In the genomic region with DNA sequence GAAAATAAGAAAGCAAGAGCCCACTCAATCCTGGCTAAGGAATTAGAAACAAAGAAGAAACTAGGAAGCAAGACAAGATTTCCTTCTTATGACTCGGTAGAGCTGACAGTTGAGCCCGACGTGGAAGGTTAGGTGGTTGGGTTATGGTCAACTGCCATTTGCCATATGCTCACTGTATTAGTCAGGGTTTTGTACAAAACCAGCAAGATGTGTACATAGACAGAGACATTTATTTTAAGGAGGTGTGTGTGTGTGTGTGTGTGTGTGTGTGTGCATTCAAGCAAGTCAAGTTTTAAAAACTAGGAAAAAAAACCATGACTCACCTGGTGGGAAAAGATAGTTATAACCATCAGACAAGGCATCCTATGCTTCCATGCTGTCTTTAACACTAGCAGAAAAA, we compare ENCODE assay signal across 17 cellular contexts.
DNase-seq lines count a peak whose midpoint lies in the region; ATAC-seq, FAIRE-seq and TF ChIP-seq lines count a peak whose summit lies in the region.
"Had no signal": no experiment of that assay in that cellular context is flagged by ENCODE, and none has a peak within 500 bp of the region (broad histone marks: within the 10 kb centered on the region; RNA-seq: fewer than 3 reads in every experiment).

No MANE protein-coding gene starts in this region.

- no peak overlapping the region for H3K27ac Mint-ChIP-seq in T-helper 17 cell
- H3K27ac Mint-ChIP-seq: CD4-positive, alpha-beta memory T cell; GM23338; HFFc6 had no signal

- H3K14ac ChIP-seq in H1 (ENCODE audit: insufficient read length) = no peak overlapping the region

- FAIRE-seq in H1 (lab: Jason Lieb, UNC) = no peak
- FAIRE-seq: G401.6, GM19239, H54 had no signal

- H3K27ac ChIP-seq in H1 (ENCODE audit: low read depth, low read length) (no peak overlapping the region), testis (no peak overlapping the region)

- H3K79me1 ChIP-seq in H1 (ENCODE audit: low read depth, low read length) = no peaks in the 10 kb centered on the region

- no peak overlapping the region for H3K4ac ChIP-seq in H1 (replicated peaks; ENCODE audit: insufficient read length, low read depth, low read length)

- H4K8ac ChIP-seq in H1 (ENCODE audit: extremely low read depth, insufficient read depth, low read length) = no peak overlapping the region

- no peak overlapping the region for H3K4me3 ChIP-seq in H1 (ENCODE audit: extremely low read depth in 1 of 4, insufficient read depth in 2 of 4, low read depth in 3 of 4, low read length in 4 of 4)
- no peak overlapping the region for H3K4me3 ChIP-seq in testis
- H3K4me3 ChIP-seq: GM23338, HAP-1 had no signal

- H3K4me2 ChIP-seq in H1 (ENCODE audit: insufficient read depth in 1 of 2, low read depth in 2 of 2, low read length in 2 of 2) = no peak overlapping the region
- H3K4me2 ChIP-seq: GM23338 had no signal

- intact Hi-C loops in testis (cut with DNase I; ENCODE audit: low total_unique reads) = no loop called here

- H3K56ac ChIP-seq in H1 (replicated peaks; ENCODE audit: insufficient read length, low read depth, low read length) = no peak overlapping the region

- TF ChIP-seq RAD21 in H1 (IDR thresholded peaks at IDR 0.05 in 1 of 2, conservative IDR thresholded peaks at IDR 0.05 in 1 of 2; ENCODE audit: low read depth in 2 of 2, low read length in 2 of 2) = no peak

- H3K23me2 ChIP-seq in H1 (ENCODE audit: low read depth, low read length) = no peaks in the 10 kb centered on the region

- peak; percentile 6 for DNase-seq in HK-2 (ENCODE audit: unreplicated experiment)
- DNase-seq in H1 (ENCODE audit: low read depth in 1 of 2, low spot score in 2 of 2) = no peak
- DNase-seq in kidney tubule cell (ENCODE audit: low spot score) = peak; percentile 58
- DNase-seq in activated T-cell treated with anti-CD3 and anti-CD28 coated beads for 4 hours = no peak
- DNase-seq in testis = no peak
- no peak for DNase-seq in T-helper 17 cell
- DNase-seq: C1 segment of cervical spinal cord; CD4-positive, alpha-beta memory T cell; COR-L47; DMS153; DND-41; HFFc6 had no signal

- H2BK20ac ChIP-seq in H1 (ENCODE audit: low read length) = peak overlapping the region; percentile 64; the same call in 1 of the 2 replicates

- H3K9me3 ChIP-seq in H1 (ENCODE audit: insufficient read depth in 2 of 2, low read depth in 1 of 2, low read length in 1 of 2) = no peaks in the 10 kb centered on the region
- H3K9me3 ChIP-seq in testis = no peaks in the 10 kb centered on the region
- H3K9me3 ChIP-seq in T-helper 17 cell (ENCODE audit: control insufficient read depth, low read length, poor library complexity, severe bottlenecking) = no peaks in the 10 kb centered on the region
- H3K9me3 ChIP-seq: HAP-1 had no signal

- no peak for TF ChIP-seq EP300 in H1 (IDR thresholded peaks at IDR 0.05; ENCODE audit: borderline replicate concordance in 1 of 2, low read depth in 2 of 2, low read length in 2 of 2)

- peaks cover 28% of the 10 kb centered on the region for H3K27me3 Mint-ChIP-seq in T-helper 17 cell

- TF ChIP-seq POLR2A in H1 (IDR thresholded peaks at IDR 0.05; ENCODE audit: control extremely low read depth in 1 of 2, low read depth in 2 of 2, low read length in 2 of 2) = no peak
- no peak for TF ChIP-seq POLR2A in testis (IDR thresholded peaks at IDR 0.05)

- no peaks in the 10 kb centered on the region for H4K20me1 ChIP-seq in H1 (replicated peaks in 1 of 2; ENCODE audit: control insufficient read depth in 1 of 2, insufficient read depth in 2 of 2, low read length in 2 of 2)

- TF ChIP-seq CTCF in H1 (IDR thresholded peaks at IDR 0.05; ENCODE audit: control extremely low read depth in 1 of 3, insufficient read depth in 1 of 3, low read depth in 1 of 3, low read length in 3 of 3) (no peak), testis (IDR thresholded peaks at IDR 0.05) (no peak)

- H2BK120ac ChIP-seq in H1 (replicated peaks; ENCODE audit: low read depth, low read length) = no peak overlapping the region

- H2AFZ ChIP-seq in H1 (ENCODE audit: low read length) = no peak overlapping the region
- H2AFZ ChIP-seq: GM23338 had no signal

- no peak overlapping the region for H2BK15ac ChIP-seq in H1 (ENCODE audit: low read length)

- peaks cover 2 to 15% (median 6%) of the 10 kb centered on the region in 4 experiments; a peak in 4 of 7 replicates for H3K4me1 ChIP-seq in H1 (replicated peaks in 1 of 4; ENCODE audit: control insufficient read depth in 3 of 4, insufficient read depth in 4 of 4, low read length in 3 of 4)
- no peaks in the 10 kb centered on the region for H3K4me1 ChIP-seq in testis

- ATAC-seq in T-helper 17 cell = no peak
- ATAC-seq: GM23338 had no signal

- no peak overlapping the region for H3K23ac ChIP-seq in H1 (ENCODE audit: insufficient read length)

- no peak overlapping the region for H3K4me3 Mint-ChIP-seq in T-helper 17 cell
- H3K4me3 Mint-ChIP-seq: CD4-positive, alpha-beta memory T cell; GM23338; HFFc6 had no signal

- peak overlapping the region; percentile 38; the same call in 1 of the 2 replicates for H3K18ac ChIP-seq in H1 (ENCODE audit: extremely low read depth, low read length)

- H3K36me3 ChIP-seq in H1 (ENCODE audit: control insufficient read depth in 2 of 4, insufficient read depth in 4 of 4, low read length in 3 of 4) = no peaks in the 10 kb centered on the region
- no peaks in the 10 kb centered on the region for H3K36me3 ChIP-seq in testis (ENCODE audit: low read depth, missing control alignments)
- H3K36me3 ChIP-seq: HAP-1 had no signal

- no peak overlapping the region for H4K5ac ChIP-seq in H1 (ENCODE audit: insufficient read length, low read depth, low read length)

- H3K4me1 Mint-ChIP-seq in T-helper 17 cell = no peaks in the 10 kb centered on the region
- H3K4me1 Mint-ChIP-seq: CD4-positive, alpha-beta memory T cell had no signal

- H3K36me3 Mint-ChIP-seq in T-helper 17 cell (ENCODE audit: low read depth) = no peaks in the 10 kb centered on the region
- H3K36me3 Mint-ChIP-seq: CD4-positive, alpha-beta memory T cell had no signal

- H3K9ac ChIP-seq in H1 (replicated peaks in 1 of 4; ENCODE audit: extremely low read depth in 1 of 4, low read depth in 3 of 4, low read length in 3 of 4) = no peak overlapping the region

- no peak overlapping the region for H2BK5ac ChIP-seq in H1 (ENCODE audit: low read depth, low read length)

- CTCF ChIA-PET in H1 (lab: Charles Lee; ENCODE audit: partially characterized antibody) = no interaction called here

- POLR2A ChIA-PET in H1 (lab: Charles Lee; ENCODE audit: partially characterized antibody) = no interaction called here

- H2AK5ac ChIP-seq in H1 (ENCODE audit: low read depth, low read length) = no peak overlapping the region

- H3K27me3 ChIP-seq in H1 (replicated peaks in 1 of 4; ENCODE audit: control insufficient read depth in 3 of 4, extremely low read depth in 1 of 4, insufficient read depth in 3 of 4, low read length in 3 of 4) (no peaks in the 10 kb centered on the region), testis (no peaks in the 10 kb centered on the region)

- H4K91ac ChIP-seq in H1 (replicated peaks; ENCODE audit: insufficient read length, low read length) = peak overlapping the region; percentile 76

- H3K79me2 ChIP-seq in H1 (ENCODE audit: control insufficient read depth in 1 of 2, insufficient read depth in 2 of 2, low read length in 2 of 2) = no peaks in the 10 kb centered on the region

- no peak overlapping the region for H2BK12ac ChIP-seq in H1 (ENCODE audit: low read depth, low read length)

- 81% methylated on average over 3 of the region's 3 CpGs; no CpG with 5 or more reads in 1 of the 2 experiments for whole genome bisulfite sequencing in H1 (ENCODE audit: extremely low coverage in 1 of 2, insufficient coverage in 1 of 2, insufficient read length in 1 of 2, insufficient replicate concordance in 2 of 2, low coverage in 1 of 2, low lambda C conversion rate in 2 of 2, missing lambda C conversion rate in 1 of 2), 2 experiments
- WGBS in testis, 2 donors = 86 to 89% methylated on average over 3 of the region's 3 CpGs

TF ChIP-seq in H1, 55 proteins besides CTCF, POLR2A, EP300 and RAD21 (continues in another document):
- TF ChIP-seq POU5F1 (IDR thresholded peaks at IDR 0.05; ENCODE audit: low read depth, low read length) (no peak), CEBPB (IDR thresholded peaks at IDR 0.05; ENCODE audit: low read depth, low read length) (no peak), NANOG (IDR thresholded peaks at IDR 0.05; ENCODE audit: insufficient read depth, low read depth, low read length, poor library complexity, severe bottlenecking) (no peak), SP2 (IDR thresholded peaks at IDR 0.05; ENCODE audit: low read length) (no peak)
- TF ChIP-seq, protein P1, sequence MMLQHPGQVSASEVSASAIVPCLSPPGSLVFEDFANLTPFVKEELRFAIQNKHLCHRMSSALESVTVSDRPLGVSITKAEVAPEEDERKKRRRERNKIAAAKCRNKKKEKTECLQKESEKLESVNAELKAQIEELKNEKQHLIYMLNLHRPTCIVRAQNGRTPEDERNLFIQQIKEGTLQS (IDR thresholded peaks at IDR 0.05; ENCODE audit: insufficient read depth, low read depth, low read length) = no peak

Comparison
In these comparisons a context has a peak if more than half of its experiments do, and no peak if none do; other contexts are left out.
1. DNase-seq: peak in HK-2 (single experiment) and kidney tubule cell (single experiment); none in H1 (0 of 2), activated T-cell treated with anti-CD3 and anti-CD28 coated beads for 4 hours (single experiment), testis (single experiment) and T-helper 17 cell (0 of 3).